In the genomic region with DNA sequence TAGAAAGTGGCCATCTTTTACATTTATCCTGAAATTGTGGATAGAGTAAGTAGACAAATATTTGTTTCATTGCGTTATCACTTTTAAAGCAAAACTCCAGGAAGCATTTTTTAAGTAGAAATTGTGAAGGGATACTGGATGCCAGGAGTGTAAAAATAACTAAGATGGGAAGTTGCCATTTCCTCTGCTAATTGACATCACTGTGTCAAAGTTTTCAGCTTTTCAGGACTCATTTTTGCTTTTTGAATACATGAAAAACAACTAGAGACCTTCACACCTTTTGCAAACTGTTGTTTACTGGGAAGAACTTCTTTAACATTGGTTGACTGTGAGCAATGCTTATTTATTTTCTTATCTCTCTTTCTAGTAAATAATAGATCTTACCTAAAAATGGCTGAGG, we compare ENCODE assay signal across 27 cellular contexts.
"Had no signal": no experiment of that assay in that cellular context is flagged by ENCODE, and none has a peak within 500 bp of the region (broad histone marks: within the 10 kb centered on the region; RNA-seq: fewer than 3 reads in every experiment).

No MANE protein-coding gene starts in this region.

- ATAC-seq: activated CD8-positive, alpha-beta T cell treated with anti-CD3 and anti-CD28 coated beads for 36 hours; activated T-cell treated with anti-CD3 and anti-CD28 coated beads, Interleukin-2, amount 50 U/mL, for 72 hours; activated T-helper 17 cell treated with anti-CD3 and anti-CD28 coated beads, Interleukin-2, amount 50 U/mL, for 72 hours had no signal

- H3K27ac Mint-ChIP-seq: activated CD4-positive, alpha-beta T cell treated with anti-CD3 and anti-CD28 coated beads, Interleukin-2, amount 10 ng/mL, durations not matched to agents 24 days and 14 days; activated CD8-positive, alpha-beta T cell treated with anti-CD3 and anti-CD28 coated beads for 36 hours; activated naive CD8-positive, alpha-beta T cell treated with anti-CD3 and anti-CD28 coated beads for 36 hours; activated T-cell treated with anti-CD3 and anti-CD28 coated beads, Interleukin-2, amount 50 U/mL, for 72 hours; activated T-helper 17 cell treated with anti-CD3 and anti-CD28 coated beads, Interleukin-2, amount 50 U/mL, for 72 hours; T-helper 1 cell treated with Interleukin-12 subunit alpha and Interleukin-12 subunit beta and Interleukin-4 antibody, amounts not matched to agents 30 μg/mL and 1 μg/mL, for 36 hours; T-helper 2 cell treated with Interferon-gamma antibody and Interleukin-4, amounts not matched to agents 5 μg/mL and 100 μg/mL, for 36 hours had no signal

- H3K36me3 ChIP-seq: brain microvascular endothelial cell, SJSA1 had no signal

- H3K4me3 Mint-ChIP-seq: activated CD4-positive, alpha-beta T cell treated with anti-CD3 and anti-CD28 coated beads, Interleukin-2, amount 10 ng/mL, durations not matched to agents 24 days and 14 days; activated CD8-positive, alpha-beta T cell treated with anti-CD3 and anti-CD28 coated beads for 36 hours; activated naive CD8-positive, alpha-beta T cell treated with anti-CD3 and anti-CD28 coated beads for 36 hours; activated T-cell treated with anti-CD3 and anti-CD28 coated beads, Interleukin-2, amount 50 U/mL, for 72 hours; activated T-helper 17 cell treated with anti-CD3 and anti-CD28 coated beads, Interleukin-2, amount 50 U/mL, for 72 hours; T-helper 1 cell treated with Interleukin-12 subunit alpha and Interleukin-12 subunit beta and Interleukin-4 antibody, amounts not matched to agents 30 μg/mL and 1 μg/mL, for 36 hours; T-helper 2 cell treated with Interferon-gamma antibody and Interleukin-4, amounts not matched to agents 5 μg/mL and 100 μg/mL, for 36 hours had no signal

- H3K36me3 Mint-ChIP-seq: activated naive CD8-positive, alpha-beta T cell treated with anti-CD3 and anti-CD28 coated beads for 36 hours had no signal

- H3K4me2 ChIP-seq: KMS-11, SK-N-SH had no signal

- H3K4me1 Mint-ChIP-seq: activated CD4-positive, alpha-beta T cell treated with anti-CD3 and anti-CD28 coated beads, Interleukin-2, amount 10 ng/mL, durations not matched to agents 24 days and 14 days; activated naive CD8-positive, alpha-beta T cell treated with anti-CD3 and anti-CD28 coated beads for 36 hours; activated T-helper 17 cell treated with anti-CD3 and anti-CD28 coated beads, Interleukin-2, amount 50 U/mL, for 72 hours had no signal

- H3K9ac ChIP-seq: KMS-11, SK-N-SH had no signal

- H3K27ac ChIP-seq: brain microvascular endothelial cell, KMS-11, SJSA1 had no signal

- DNase-seq: activated CD4-positive, alpha-beta T cell treated with anti-CD3 and anti-CD28 coated beads, Interleukin-2, amount 10 ng/mL, durations not matched to agents 24 days and 14 days; activated CD4-positive, alpha-beta T cell treated with anti-CD3 and anti-CD28 coated beads, Interleukin-2, amount 50 U/mL, for 4 hours; activated CD8-positive, alpha-beta T cell treated with anti-CD3 and anti-CD28 coated beads for 36 hours; activated effector memory CD4-positive, alpha-beta T cell treated with anti-CD3 and anti-CD28 coated beads, Interleukin-2, amount 50 U/mL, for 16 hours; activated naive CD4-positive, alpha-beta T cell; activated naive CD4-positive, alpha-beta T cell treated with anti-CD3 and anti-CD28 coated beads, Interleukin-2, amount 50 U/mL, for 16 hours; activated naive CD8-positive, alpha-beta T cell treated with anti-CD3 and anti-CD28 coated beads for 36 hours; activated T-cell treated with anti-CD3 and anti-CD28 coated beads, Interleukin-2, amount 50 U/mL, for 1 hour; activated T-cell treated with anti-CD3 and anti-CD28 coated beads, Interleukin-2, amount 50 U/mL, for 72 hours; amniotic stem cell; aorta; brain microvascular endothelial cell; MM.1S; MV-4-11; NCI-H1092; NCI-H1436 treated with DMSO at 0.1 percent for 48 hours; NCI-H1694 treated with DMSO at 0.1 percent for 48 hours; NCI-H2029; NCI-H345; NCI-H524 treated with DMSO at 0.1 percent for 48 hours; SHP77 treated with DMSO at 0.1 percent for 48 hours; SK-N-SH had no signal

- H3K4me3 ChIP-seq: SJSA1 had no signal

- H3K9me3 Mint-ChIP-seq: activated naive CD8-positive, alpha-beta T cell treated with anti-CD3 and anti-CD28 coated beads for 36 hours; activated T-helper 17 cell treated with anti-CD3 and anti-CD28 coated beads, Interleukin-2, amount 50 U/mL, for 72 hours; T-helper 2 cell treated with Interferon-gamma antibody and Interleukin-4, amounts not matched to agents 5 μg/mL and 100 μg/mL, for 36 hours had no signal

- H3K9me3 ChIP-seq: SJSA1, SK-N-SH had no signal

- H3K27me3 ChIP-seq: brain microvascular endothelial cell, SJSA1 had no signal

- H3K27me3 Mint-ChIP-seq: activated CD4-positive, alpha-beta T cell treated with anti-CD3 and anti-CD28 coated beads, Interleukin-2, amount 10 ng/mL, durations not matched to agents 24 days and 14 days; activated CD8-positive, alpha-beta T cell treated with anti-CD3 and anti-CD28 coated beads for 36 hours; activated naive CD8-positive, alpha-beta T cell treated with anti-CD3 and anti-CD28 coated beads for 36 hours; activated T-helper 17 cell treated with anti-CD3 and anti-CD28 coated beads, Interleukin-2, amount 50 U/mL, for 72 hours had no signal
